ENCODE assay signal across 25 cellular contexts in genomic region chr6:95469511-95469910, GRCh38.
DNase-seq lines count a peak whose midpoint lies in the region; ATAC-seq, FAIRE-seq and TF ChIP-seq lines count a peak whose summit lies in the region.
"Had no signal": no experiment of that assay in that cellular context is flagged by ENCODE, and none has a peak within 500 bp of the region (broad histone marks: within the 10 kb centered on the region; RNA-seq: fewer than 3 reads in every experiment).

No MANE protein-coding gene starts in this region.

- no peak overlapping the region for H3K4me2 ChIP-seq in HepG2 (ENCODE audit: low read depth, low read length)
- peak overlapping the region; percentile 3; the same call in 1 of the 2 replicates for H3K4me2 ChIP-seq in MM.1S (ENCODE audit: low read depth, low read length)
- no peak overlapping the region for H3K4me2 ChIP-seq in K562 (ENCODE audit: insufficient read depth, low read length)

- H2AFZ ChIP-seq in HepG2 (ENCODE audit: low read length) (no peak overlapping the region), MM.1S (ENCODE audit: low read length) (no peak overlapping the region), K562 (ENCODE audit: low read depth, low read length) (no peak overlapping the region)

- TF ChIP-seq RAD21 in HepG2 (CRISPR knock-in tag; IDR thresholded peaks at IDR 0.05) (no peak), K562 (CRISPR knock-in tag; conservative IDR thresholded peaks at IDR 0.05 in 1 of 2, IDR thresholded peaks at IDR 0.05 in 1 of 2) (no peak)

- WGBS in HepG2 (ENCODE audit: low lambda C conversion rate): 18% methylated on average over 2 of the region's 2 CpGs
- WGBS in right lobe of liver (ENCODE audit: insufficient coverage, low coverage, low lambda C conversion rate, missing lambda C conversion rate): 59% methylated on average over 2 of the region's 2 CpGs
- 3% methylated on average over 2 of the region's 2 CpGs for WGBS in K562 (ENCODE audit: insufficient coverage, low coverage, missing lambda C conversion rate)

- BruUV-seq in HepG2 (replicated peaks; lab: Mats Ljungman, UMichigan): no TSS peak
- no TSS peak for BruUV-seq in K562 (replicated peaks; lab: Mats Ljungman, UMichigan)

- no peaks in the 10 kb centered on the region for H3K9me2 ChIP-seq in MM.1S (replicated peaks; ENCODE audit: insufficient read depth, low read length)

- no peaks in the 10 kb centered on the region for H3F3A ChIP-seq in MM.1S (ENCODE audit: insufficient read depth, low read length)

- H3K9ac ChIP-seq in HepG2 (ENCODE audit: insufficient read depth, low read depth, low read length) (no peak overlapping the region), MM.1S (ENCODE audit: low read length) (no peak overlapping the region), K562 (ENCODE audit: insufficient read depth in 1 of 2, low read depth in 2 of 2, low read length in 2 of 2) (no peak overlapping the region)
- H3K9ac ChIP-seq: BLaER1 treated with 17β-estradiol and CSF1 and Interleukin-3, amounts not matched to agents 10 nM and 100 nM had no signal

- no peaks in the 10 kb centered on the region for H3K36me3 ChIP-seq in HepG2 (replicated peaks in 1 of 2; ENCODE audit: control insufficient read depth in 1 of 2, insufficient read depth in 2 of 2, low read length in 2 of 2)
- H3K36me3 ChIP-seq in right lobe of liver: no peaks in the 10 kb centered on the region
- no peaks in the 10 kb centered on the region for H3K36me3 ChIP-seq in MM.1S (replicated peaks; ENCODE audit: insufficient read depth, low read length)
- no peaks in the 10 kb centered on the region for H3K36me3 ChIP-seq in K562 (ENCODE audit: control insufficient read depth, insufficient read depth, low read length)
- H3K36me3 ChIP-seq: BE2C; BLaER1 treated with 17β-estradiol and CSF1 and Interleukin-3, amounts not matched to agents 10 nM and 100 nM had no signal

- POLR2A ChIA-PET in HepG2 (lab: Yijun Ruan, JAX): no interaction called here
- POLR2A ChIA-PET in K562 (lab: Yijun Ruan, JAX): no interaction called here

- TF ChIP-seq POLR2A in HepG2 (IDR thresholded peaks at IDR 0.05; ENCODE audit: insufficient read depth in 1 of 2, low read depth in 2 of 2, low read length in 2 of 2) (no peak), right lobe of liver (IDR thresholded peaks at IDR 0.05) (no peak), K562 (conservative IDR thresholded peaks at IDR 0.05) (no peak)

- H3K4me1 ChIP-seq in HepG2 (ENCODE audit: insufficient read depth, low read length): no peaks in the 10 kb centered on the region
- H3K4me1 ChIP-seq in right lobe of liver: no peaks in the 10 kb centered on the region
- peaks cover 4% of the 10 kb centered on the region; the same call in 1 of the 2 replicates for H3K4me1 ChIP-seq in MM.1S (ENCODE audit: low read length)
- no peaks in the 10 kb centered on the region for H3K4me1 ChIP-seq in K562 (replicated peaks in 1 of 2; ENCODE audit: control insufficient read depth in 2 of 2, insufficient read depth in 2 of 2, low read length in 2 of 2)
- H3K4me1 ChIP-seq: BE2C had no signal

- H4K20me1 ChIP-seq in HepG2 (ENCODE audit: insufficient read depth, low read length): no peaks in the 10 kb centered on the region
- H4K20me1 ChIP-seq in MM.1S (ENCODE audit: insufficient read depth, low read length): no peaks in the 10 kb centered on the region
- no peaks in the 10 kb centered on the region for H4K20me1 ChIP-seq in K562 (replicated peaks; ENCODE audit: control insufficient read depth, insufficient read depth, low read length)
- H4K20me1 ChIP-seq: BLaER1 treated with 17β-estradiol and CSF1 and Interleukin-3, amounts not matched to agents 10 nM and 100 nM had no signal

- no peak for DNase-seq in HepG2 (ENCODE audit: low spot score)
- DNase-seq in right lobe of liver: no peak
- peak; percentile 60 for DNase-seq in MM.1S
- DNase-seq in K562 (ENCODE audit: extremely low read depth in 1 of 4, low spot score in 3 of 4): no peak
- no peak for DNase-seq in RCC 7860 (ENCODE audit: low spot score)
- no peak for DNase-seq in activated CD4-positive, alpha-beta T cell treated with anti-CD3 and anti-CD28 coated beads, Interleukin-2, amount 10 ng/mL, durations not matched to agents 24 days and 14 days
- DNase-seq: ACHN; AML-193; BE2C; CD4-positive, alpha-beta T cell; CD8-positive, alpha-beta memory T cell; DMS 273 treated with DMSO at 0.1 percent for 48 hours; DMS79; EL; GDM1; H7; HCEC 1CT had no signal

- no peak for FAIRE-seq in HepG2 (lab: Jason Lieb, UNC)
- no peak for FAIRE-seq in K562 (lab: Jason Lieb, UNC)
- FAIRE-seq in RCC 7860 (lab: Jason Lieb, UNC): no peak
- FAIRE-seq: A204.1, D721Med, GM12878, GM19239, H1 had no signal

- CTCF ChIA-PET in HepG2 (lab: Yijun Ruan, JAX; ENCODE audit: low intra/inter-chr PET ratio, low total read pairs): no interaction called here
- CTCF ChIA-PET in K562 (lab: Yijun Ruan, JAX; ENCODE audit: low intra/inter-chr PET ratio): no interaction called here

- no peaks in the 10 kb centered on the region for H3K36me3 Mint-ChIP-seq in activated CD4-positive, alpha-beta T cell treated with anti-CD3 and anti-CD28 coated beads, Interleukin-2, amount 10 ng/mL, durations not matched to agents 24 days and 14 days (ENCODE audit: low read depth)
- H3K36me3 Mint-ChIP-seq: CD14-positive monocyte had no signal

- TF ChIP-seq EP300 in HepG2 (IDR thresholded peaks at IDR 0.05; ENCODE audit: low read depth in 2 of 2, low read length in 2 of 2): no peak
- TF ChIP-seq EP300 in HepG2 (CRISPR knock-in tag; IDR thresholded peaks at IDR 0.05; ENCODE audit: borderline replicate concordance): no peak
- no peak for TF ChIP-seq EP300 in K562 (IDR thresholded peaks at IDR 0.05; ENCODE audit: low read length)

- intact Hi-C loops in HepG2 (cut with micrococcal nuclease; ENCODE audit: unreplicated experiment): no loop called here
- intact Hi-C loops in right lobe of liver (cut with DNase I): no loop called here
- intact Hi-C loops in K562 (cut with micrococcal nuclease): no loop called here
- intact Hi-C loops in activated CD4-positive, alpha-beta T cell treated with anti-CD3 and anti-CD28 coated beads, Interleukin-2, amount 10 ng/mL, durations not matched to agents 24 days and 14 days (cut with micrococcal nuclease): no loop called here

- H3K79me2 ChIP-seq in HepG2 (ENCODE audit: insufficient read depth, low read length) (no peaks in the 10 kb centered on the region), MM.1S (ENCODE audit: low read length) (no peaks in the 10 kb centered on the region), K562 (ENCODE audit: control insufficient read depth, insufficient read depth, low read length) (no peaks in the 10 kb centered on the region)

- no peaks in the 10 kb centered on the region for H3K27me3 Mint-ChIP-seq in activated CD4-positive, alpha-beta T cell treated with anti-CD3 and anti-CD28 coated beads, Interleukin-2, amount 10 ng/mL, durations not matched to agents 24 days and 14 days
- H3K27me3 Mint-ChIP-seq: CD4-positive, alpha-beta T cell had no signal

- no peak overlapping the region for H3K27ac Mint-ChIP-seq in activated CD4-positive, alpha-beta T cell treated with anti-CD3 and anti-CD28 coated beads, Interleukin-2, amount 10 ng/mL, durations not matched to agents 24 days and 14 days
- H3K27ac Mint-ChIP-seq: CD14-positive monocyte; CD4-positive, alpha-beta T cell; CD8-positive, alpha-beta memory T cell had no signal

- H3K9me1 ChIP-seq in K562 (ENCODE audit: control insufficient read depth, insufficient read depth, low read length): no peaks in the 10 kb centered on the region

- no peak overlapping the region for H3K27ac ChIP-seq in HepG2 (ENCODE audit: extremely low read length, insufficient read depth, low read length)
- no peak overlapping the region for H3K27ac ChIP-seq in right lobe of liver
- no peak overlapping the region for H3K27ac ChIP-seq in MM.1S (ENCODE audit: low read length)
- no peak overlapping the region for H3K27ac ChIP-seq in K562 (ENCODE audit: extremely low read depth, low read depth, low read length)
- H3K27ac ChIP-seq: 22Rv1 had no signal

- H3K4me3 ChIP-seq in HepG2 (replicated peaks in 1 of 3; ENCODE audit: insufficient read depth in 1 of 3, low read depth in 2 of 3, low read length in 3 of 3) (no peak overlapping the region), right lobe of liver (no peak overlapping the region), MM.1S (ENCODE audit: low read length) (no peak overlapping the region), K562 (no peak overlapping the region)
- H3K4me3 ChIP-seq: BLaER1 treated with 17β-estradiol and CSF1 and Interleukin-3, amounts not matched to agents 10 nM and 100 nM; GM12878 had no signal

- H3K9me3 ChIP-seq in HepG2 (ENCODE audit: low read length) (no peaks in the 10 kb centered on the region), right lobe of liver (no peaks in the 10 kb centered on the region), MM.1S (replicated peaks; ENCODE audit: insufficient read depth, low read length) (no peaks in the 10 kb centered on the region), K562 (replicated peaks; ENCODE audit: control insufficient read depth, insufficient read depth, low read depth, low read length) (no peaks in the 10 kb centered on the region)
- H3K9me3 ChIP-seq: BE2C; BLaER1 treated with 17β-estradiol and CSF1 and Interleukin-3, amounts not matched to agents 10 nM and 100 nM had no signal

- no peaks in the 10 kb centered on the region for H3K4me1 Mint-ChIP-seq in activated CD4-positive, alpha-beta T cell treated with anti-CD3 and anti-CD28 coated beads, Interleukin-2, amount 10 ng/mL, durations not matched to agents 24 days and 14 days
- H3K4me1 Mint-ChIP-seq: CD14-positive monocyte; CD8-positive, alpha-beta memory T cell had no signal

- no peaks in the 10 kb centered on the region for H3K9me3 Mint-ChIP-seq in activated CD4-positive, alpha-beta T cell treated with anti-CD3 and anti-CD28 coated beads, Interleukin-2, amount 10 ng/mL, durations not matched to agents 24 days and 14 days
- H3K9me3 Mint-ChIP-seq: CD8-positive, alpha-beta memory T cell had no signal

- no peak for ATAC-seq in HepG2
- no peak for ATAC-seq in right lobe of liver
- ATAC-seq in K562: no peak
- ATAC-seq: GM12878 had no signal

- in situ Hi-C loops in HepG2 (cut with HindIII; ENCODE audit: extremely low pct_ligation_motif_present, low pct_unique_long_range_greater_than_20kb): no loop called here
- in situ Hi-C loops in K562 (cut with MboI): no loop called here

- H3K27me3 ChIP-seq in HepG2 (ENCODE audit: control insufficient read depth in 1 of 2, insufficient read depth in 2 of 2, low read length in 2 of 2): no peaks in the 10 kb centered on the region
- H3K27me3 ChIP-seq in right lobe of liver: no peaks in the 10 kb centered on the region
- H3K27me3 ChIP-seq in MM.1S (replicated peaks; ENCODE audit: insufficient read depth, low read length): no peaks in the 10 kb centered on the region
- no peaks in the 10 kb centered on the region for H3K27me3 ChIP-seq in K562 (ENCODE audit: control insufficient read depth in 2 of 2, insufficient read depth in 2 of 2, low read length in 2 of 2)
- H3K27me3 ChIP-seq: BE2C; BLaER1 treated with 17β-estradiol and CSF1 and Interleukin-3, amounts not matched to agents 10 nM and 100 nM had no signal

- TF ChIP-seq CTCF in HepG2 (CRISPR knock-in tag; IDR thresholded peaks at IDR 0.05): no peak
- TF ChIP-seq CTCF in right lobe of liver (IDR thresholded peaks at IDR 0.05): no peak
- no peak for TF ChIP-seq CTCF in MM.1S (IDR thresholded peaks at IDR 0.05; ENCODE audit: low read length)
- TF ChIP-seq CTCF in K562 (IDR thresholded peaks at IDR 0.05 in 2 of 3, conservative IDR thresholded peaks at IDR 0.05 in 1 of 3; ENCODE audit: insufficient read depth in 2 of 3, low read depth in 1 of 3, low read length in 3 of 3): no peak

- H3K4me3 Mint-ChIP-seq in activated CD4-positive, alpha-beta T cell treated with anti-CD3 and anti-CD28 coated beads, Interleukin-2, amount 10 ng/mL, durations not matched to agents 24 days and 14 days: no peak overlapping the region
- H3K4me3 Mint-ChIP-seq: CD14-positive monocyte; CD4-positive, alpha-beta T cell; CD8-positive, alpha-beta memory T cell had no signal

Comparison
In these comparisons a context has a peak if more than half of its experiments do, and no peak if none do; other contexts are left out.
1. Of the 241 proteins assayed by ChIP-seq in both HepG2 and K562: peak only in HepG2: MAFK; only in K562: none; in both: MAFF; in neither: 239.